In genomic region chr12:32568241-32568640, GRCh38 we compare ENCODE assay signal across 9 cellular contexts.
DNase-seq lines count a peak whose midpoint lies in the region; ATAC-seq and TF ChIP-seq lines count a peak whose summit lies in the region.
"Had no signal": no experiment of that assay in that cellular context is flagged by ENCODE, and none has a peak within 500 bp of the region (broad histone marks: within the 10 kb centered on the region; RNA-seq: fewer than 3 reads in every experiment).

No MANE protein-coding gene starts in this region.

- H4K91ac ChIP-seq in IMR-90 (ENCODE audit: insufficient read depth, low read depth, low read length): no peak overlapping the region

- TF ChIP-seq POLR2A in IMR-90 (IDR thresholded peaks at IDR 0.05; ENCODE audit: low read depth, low read length): no peak

- no peak overlapping the region for H2AK5ac ChIP-seq in IMR-90 (ENCODE audit: low read depth, low read length)

- dilution Hi-C loops in IMR-90 (cut with HindIII; ENCODE audit: low sequenced_read_pairs, unreplicated experiment): no loop called here

- H3K9me3 ChIP-seq in IMR-90 (ENCODE audit: control insufficient read depth, insufficient read depth, low read length) (no peaks in the 10 kb centered on the region), left ventricle myocardium inferior (replicated peaks) (no peaks in the 10 kb centered on the region), endodermal cell (ENCODE audit: control insufficient read depth, low read length) (peaks cover 21% of the 10 kb centered on the region)

- peaks cover 6% of the 10 kb centered on the region for H3K36me3 ChIP-seq in IMR-90 (ENCODE audit: control insufficient read depth, insufficient read depth, low read length)
- H3K36me3 ChIP-seq in left ventricle myocardium inferior: peaks cover 5% of the 10 kb centered on the region
- H3K36me3 ChIP-seq in endodermal cell (ENCODE audit: control insufficient read depth, insufficient read depth, low read length): peaks cover 42% of the 10 kb centered on the region

- no peaks in the 10 kb centered on the region for H3K9me3 Mint-ChIP-seq in activated CD4-positive, alpha-beta T cell treated with anti-CD3 and anti-CD28 coated beads, Interleukin-2, amount 10 ng/mL, durations not matched to agents 7 days and 5 days
- H3K9me3 Mint-ChIP-seq in endodermal cell: peaks cover 10% of the 10 kb centered on the region

- H3K9ac ChIP-seq in IMR-90 (ENCODE audit: low read depth, low read length): no peak overlapping the region
- H3K9ac ChIP-seq in endodermal cell (ENCODE audit: extremely low read depth, low read length, poor library complexity, severe bottlenecking): no peak overlapping the region

- H2AK9ac ChIP-seq in IMR-90 (replicated peaks; ENCODE audit: low read depth, low read length, poor library complexity): no peak overlapping the region

- H3K27me3 Mint-ChIP-seq in activated CD4-positive, alpha-beta T cell treated with anti-CD3 and anti-CD28 coated beads, Interleukin-2, amount 10 ng/mL, durations not matched to agents 7 days and 5 days: peaks cover 2% of the 10 kb centered on the region
- H3K27me3 Mint-ChIP-seq in endodermal cell (ENCODE audit: insufficient read depth): no peaks in the 10 kb centered on the region

- H3K27ac ChIP-seq in IMR-90 (ENCODE audit: insufficient read depth, low read length) (no peak overlapping the region), angular gyrus (ENCODE audit: low read depth, low read length) (peak overlapping the region; percentile 81), left ventricle myocardium inferior (replicated peaks) (peak overlapping the region; percentile 80), substantia nigra (ENCODE audit: low read depth, low read length, poor library complexity, severe bottlenecking) (peak overlapping the region; percentile 52), endodermal cell (ENCODE audit: low read depth, low read length) (no peak overlapping the region)

- intact Hi-C loops in IMR-90 (cut with micrococcal nuclease): loop anchor here (2.0 kb wide), 1 partner anchor 15 kb away; no protein-coding TSS in a partner anchor
- intact Hi-C loops in left ventricle myocardium inferior (cut with micrococcal nuclease): no loop called here

- H3K27me3 ChIP-seq in IMR-90 (ENCODE audit: control insufficient read depth, insufficient read depth, low read length): no peaks in the 10 kb centered on the region
- no peaks in the 10 kb centered on the region for H3K27me3 ChIP-seq in left ventricle myocardium inferior (ENCODE audit: low read depth)
- H3K27me3 ChIP-seq in endodermal cell (ENCODE audit: control insufficient read depth, insufficient read depth, low read length, poor library complexity, severe bottlenecking): no peaks in the 10 kb centered on the region

- DNase-seq in IMR-90 (peak; percentile 90), left ventricle myocardium inferior (no peak), substantia nigra (lab: John Stamatoyannopoulos, UW) (no peak), endodermal cell (no peak), nucleus accumbens (lab: John Stamatoyannopoulos, UW) (no peak)
- DNase-seq in activated CD4-positive, alpha-beta T cell treated with anti-CD3 and anti-CD28 coated beads, Interleukin-2, amount 10 ng/mL, durations not matched to agents 7 days and 5 days: no peak
- DNase-seq: NCI-H524 had no signal

- peaks cover 15% of the 10 kb centered on the region for H3K4me1 ChIP-seq in IMR-90 (ENCODE audit: control insufficient read depth, insufficient read depth, low read length)
- peaks cover 67% of the 10 kb centered on the region for H3K4me1 ChIP-seq in left ventricle myocardium inferior
- peaks cover 3% of the 10 kb centered on the region for H3K4me1 ChIP-seq in endodermal cell (ENCODE audit: control insufficient read depth, insufficient read depth, low read length)

- no peaks in the 10 kb centered on the region for H4K20me1 ChIP-seq in IMR-90 (ENCODE audit: insufficient read depth, low read length)

- no peak overlapping the region for H4K8ac ChIP-seq in IMR-90 (ENCODE audit: low read depth in 2 of 2, low read length in 2 of 2)

- H2BK15ac ChIP-seq in IMR-90 (ENCODE audit: low read depth, low read length): no peak overlapping the region

- H2BK120ac ChIP-seq in IMR-90 (ENCODE audit: low read depth, low read length): no peak overlapping the region

- peaks cover 16 to 41% of the 10 kb centered on the region in 2 experiments for H3K79me1 ChIP-seq in IMR-90 (ENCODE audit: low read depth in 1 of 2, low read length in 2 of 2)

- TF ChIP-seq RAD21 in IMR-90 (IDR thresholded peaks at IDR 0.05; ENCODE audit: low read length): no peak

- no peak overlapping the region for H3K56ac ChIP-seq in IMR-90 (ENCODE audit: extremely low read depth, insufficient read depth, low read length)

- BruUV-seq in IMR-90 (replicated peaks; lab: Mats Ljungman, UMichigan): no TSS peak

- no peak overlapping the region for H3K4ac ChIP-seq in IMR-90 (ENCODE audit: low read depth, low read length)

- H3K23ac ChIP-seq in IMR-90 (ENCODE audit: low read depth, low read length): no peak overlapping the region

- POLR2A ChIA-PET in IMR-90 (lab: Charles Lee; ENCODE audit: unreplicated experiment): no interaction called here
- POLR2A ChIA-PET in activated CD4-positive, alpha-beta T cell treated with anti-CD3 and anti-CD28 coated beads, Interleukin-2, amount 10 ng/mL, durations not matched to agents 7 days and 5 days (lab: Charles Lee): no interaction called here

- H3K14ac ChIP-seq in IMR-90 (replicated peaks; ENCODE audit: low read depth, low read length): no peak overlapping the region

- TF ChIP-seq CTCF in IMR-90 (conservative IDR thresholded peaks at IDR 0.05; ENCODE audit: low read depth, low read length) (no peak), left ventricle myocardium inferior (IDR thresholded peaks at IDR 0.05; ENCODE audit: borderline replicate concordance) (no peak), endodermal cell (conservative IDR thresholded peaks at IDR 0.05) (no peak)

- no peak overlapping the region for H3K4me2 ChIP-seq in IMR-90 (ENCODE audit: low read depth, low read length)

- H3K9me1 ChIP-seq in IMR-90 (ENCODE audit: insufficient read depth, low read length): peaks cover 12% of the 10 kb centered on the region

- no peak overlapping the region for H2AFZ ChIP-seq in IMR-90 (replicated peaks; ENCODE audit: low read length, poor library complexity)

- CTCF ChIA-PET in IMR-90 (lab: Yijun Ruan, JAX): interaction anchor here (0.5 kb wide), 1 partner anchor 87 kb away, joined by 3 read pairs; no protein-coding TSS in a partner anchor
- CTCF ChIA-PET in activated CD4-positive, alpha-beta T cell treated with anti-CD3 and anti-CD28 coated beads, Interleukin-2, amount 10 ng/mL, durations not matched to agents 7 days and 5 days (lab: Charles Lee): no interaction called here

- in situ Hi-C loops in IMR-90 (cut with MboI; ENCODE audit: low sequenced_read_pairs): no loop called here

- peak; percentile 94 for ATAC-seq in IMR-90 (ENCODE audit: low read depth)
- no peak for ATAC-seq in GM19463 (IDR thresholded peaks at IDR 0.05; ENCODE audit: unreplicated experiment)

- H3K36me3 Mint-ChIP-seq in activated CD4-positive, alpha-beta T cell treated with anti-CD3 and anti-CD28 coated beads, Interleukin-2, amount 10 ng/mL, durations not matched to agents 7 days and 5 days (ENCODE audit: low read depth): no peaks in the 10 kb centered on the region
- H3K36me3 Mint-ChIP-seq in endodermal cell (ENCODE audit: low read depth): peaks cover 48% of the 10 kb centered on the region

- H4K5ac ChIP-seq in IMR-90 (ENCODE audit: low read depth, low read length): no peak overlapping the region

- H3K4me3 ChIP-seq in IMR-90 (ENCODE audit: insufficient read depth, low read depth, low read length) (no peak overlapping the region), left ventricle myocardium inferior (no peak overlapping the region), endodermal cell (ENCODE audit: low read length) (no peak overlapping the region)

- no peak overlapping the region for H3K18ac ChIP-seq in IMR-90 (ENCODE audit: low read depth, low read length)

- H2BK20ac ChIP-seq in IMR-90 (ENCODE audit: low read depth, low read length): no peak overlapping the region

- peak overlapping the region; percentile 70 for H2BK5ac ChIP-seq in IMR-90 (ENCODE audit: low read depth, low read length, poor library complexity, severe bottlenecking)

- no peaks in the 10 kb centered on the region for H3K4me1 Mint-ChIP-seq in activated CD4-positive, alpha-beta T cell treated with anti-CD3 and anti-CD28 coated beads, Interleukin-2, amount 10 ng/mL, durations not matched to agents 7 days and 5 days
- peaks cover 31% of the 10 kb centered on the region for H3K4me1 Mint-ChIP-seq in endodermal cell

- no peak overlapping the region for H3K4me3 Mint-ChIP-seq in activated CD4-positive, alpha-beta T cell treated with anti-CD3 and anti-CD28 coated beads, Interleukin-2, amount 10 ng/mL, durations not matched to agents 7 days and 5 days
- no peak overlapping the region for H3K4me3 Mint-ChIP-seq in endodermal cell

- WGBS in IMR-90 (ENCODE audit: extremely low coverage in 2 of 2, insufficient read length in 1 of 2), 2 experiments: no CpG with 5 or more reads among the region's 1 CpG
- WGBS in endodermal cell (ENCODE audit: insufficient coverage in 1 of 2, insufficient read length in 1 of 2), 2 experiments: 100% methylated on average over 1 of the region's 1 CpG

- H3K27ac Mint-ChIP-seq in activated CD4-positive, alpha-beta T cell treated with anti-CD3 and anti-CD28 coated beads, Interleukin-2, amount 10 ng/mL, durations not matched to agents 7 days and 5 days: no peak overlapping the region
- no peak overlapping the region for H3K27ac Mint-ChIP-seq in endodermal cell

TF ChIP-seq in IMR-90, 13 proteins besides CTCF, POLR2A, EP300 and RAD21:
- no peak for TF ChIP-seq BHLHE40 (IDR thresholded peaks at IDR 0.05; ENCODE audit: low read depth, low read length)
- TF ChIP-seq FOS (IDR thresholded peaks at IDR 0.05; ENCODE audit: low read depth, low read length): peak; percentile 51
- TF ChIP-seq CEBPB (IDR thresholded peaks at IDR 0.05; ENCODE audit: low read depth, low read length): peak; percentile 65
TF ChIP-seq in IMR-90: peak in this region for 2.

Comparison
In these comparisons a context has a peak if more than half of its experiments do, and no peak if none do; other contexts are left out.
1. H3K27ac ChIP-seq: peak in angular gyrus (single experiment), left ventricle myocardium inferior (single experiment) and substantia nigra (single experiment); none in IMR-90 (single experiment) and endodermal cell (single experiment).